ENCODE assay signal across 1 cellular context in genomic region chr19:460877-461609, GRCh38.
TF ChIP-seq lines count a peak whose summit lies in the region.

Gene SHC2, minus strand, starts transcription at chr19:461033. Its CDS starts 37 bp downstream, at chr19:460996.

TF ChIP-seq in liver, 16 proteins besides CTCF, POLR2A, EP300 and RAD21 (continued from another document):
- TF ChIP-seq ZBTB33 (IDR thresholded peaks at IDR 0.05) (no peak), MAX (IDR thresholded peaks at IDR 0.05) (no peak), TAF1 (conservative IDR thresholded peaks at IDR 0.05) (no peak), EGR1 (IDR thresholded peaks at IDR 0.05; ENCODE audit: low read depth in 2 of 2) (no peak), FOXA1 (IDR thresholded peaks at IDR 0.05) (no peak), YY1 (IDR thresholded peaks at IDR 0.05) (no peak), GABPA (IDR thresholded peaks at IDR 0.05 in 1 of 2, conservative IDR thresholded peaks at IDR 0.05 in 1 of 2) (no peak)
